In the genomic region with DNA sequence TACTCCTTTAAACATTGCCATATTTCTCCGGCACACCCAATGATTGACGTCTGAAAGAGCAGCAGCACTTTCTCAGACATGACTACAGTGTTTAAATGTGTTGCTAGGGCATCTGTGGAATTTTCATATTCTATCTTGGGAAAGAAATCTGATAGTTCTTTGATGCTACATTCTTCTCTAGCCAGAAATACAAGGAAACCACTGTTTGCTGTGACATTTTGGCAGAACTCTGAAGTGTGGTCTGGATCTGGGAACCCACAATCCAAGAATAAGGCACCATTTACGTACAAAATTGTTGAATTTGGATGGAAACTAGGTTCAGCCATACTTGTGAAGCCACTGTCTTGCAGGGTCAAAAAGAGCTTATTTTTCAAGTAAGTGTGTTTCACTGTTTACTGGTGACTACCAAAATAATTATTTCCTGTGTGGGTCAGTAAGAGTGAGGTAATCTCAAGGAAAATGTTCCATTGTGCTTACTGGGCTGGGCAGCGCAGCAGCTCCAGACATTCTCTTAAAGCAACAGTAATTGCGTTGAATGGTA, we compare ENCODE assay signal across 10 cellular contexts. TPM values are rescaled to one million over a fixed set of nuclear protein-coding genes. Genes with fewer than 3 reads are reported as not detected.
DNase-seq lines count a peak whose midpoint lies in the region; ATAC-seq and TF ChIP-seq lines count a peak whose summit lies in the region.
"Had no signal": no experiment of that assay in that cellular context is flagged by ENCODE, and none has a peak within 500 bp of the region (broad histone marks: within the 10 kb centered on the region; RNA-seq: fewer than 3 reads in every experiment).

No MANE protein-coding gene starts in this region.

- no peak for TF ChIP-seq POLR2A in Peyer's patch (IDR thresholded peaks at IDR 0.05)

- H3K4me1 Mint-ChIP-seq in HFFc6 (ENCODE audit: low read depth), result peaks cover 90% of the 10 kb centered on the region
- peaks cover 32% of the 10 kb centered on the region for H3K4me1 Mint-ChIP-seq in activated CD8-positive, alpha-beta T cell treated with anti-CD3 and anti-CD28 coated beads, Interleukin-2, amount 10 ng/mL, durations not matched to agents 7 days and 5 days (ENCODE audit: low read depth)
- H3K4me1 Mint-ChIP-seq in activated CD4-positive, alpha-beta memory T cell treated with anti-CD3 and anti-CD28 coated beads for 36 hours (ENCODE audit: low read depth), result peaks cover 29% of the 10 kb centered on the region

- in situ Hi-C loops in KBM-7 (cut with MboI; ENCODE audit: low pct_unique_long_range_greater_than_20kb, low sequenced_read_pairs), result no loop called here

- ATAC-seq in activated CD8-positive, alpha-beta T cell treated with anti-CD3 and anti-CD28 coated beads, Interleukin-2, amount 10 ng/mL, durations not matched to agents 7 days and 5 days, result no peak

- no peaks in the 10 kb centered on the region for H3K27me3 Mint-ChIP-seq in HFFc6 (ENCODE audit: insufficient read depth)
- H3K27me3 Mint-ChIP-seq in activated CD8-positive, alpha-beta T cell treated with anti-CD3 and anti-CD28 coated beads, Interleukin-2, amount 10 ng/mL, durations not matched to agents 7 days and 5 days (ENCODE audit: low read depth), result no peaks in the 10 kb centered on the region
- no peaks in the 10 kb centered on the region for H3K27me3 Mint-ChIP-seq in activated CD4-positive, alpha-beta memory T cell treated with anti-CD3 and anti-CD28 coated beads for 36 hours

- POLR2A ChIA-PET in activated CD8-positive, alpha-beta T cell treated with anti-CD3 and anti-CD28 coated beads, Interleukin-2, amount 10 ng/mL, durations not matched to agents 7 days and 5 days (lab: Charles Lee), result no interaction called here
- POLR2A ChIA-PET in activated CD4-positive, alpha-beta memory T cell treated with anti-CD3 and anti-CD28 coated beads for 36 hours (lab: Charles Lee), result no interaction called here

- H3K27ac ChIP-seq in stomach smooth muscle (ENCODE audit: low read length) (peak overlapping the region; percentile 42), Peyer's patch (peak overlapping the region in 2 of 4 donors; percentile 45 to 54)

- H3K36me3 ChIP-seq in stomach smooth muscle (ENCODE audit: control insufficient read depth in 2 of 2, insufficient read depth in 2 of 2, low read length in 2 of 2), result no peaks in the 10 kb centered on the region
- no peaks in the 10 kb centered on the region for H3K36me3 ChIP-seq in Peyer's patch

- H3K4me3 ChIP-seq in stomach smooth muscle (ENCODE audit: low read length in 2 of 2) (no peak overlapping the region), Peyer's patch (no peak overlapping the region)

- no peaks in the 10 kb centered on the region for H3K27me3 ChIP-seq in stomach smooth muscle (ENCODE audit: control insufficient read depth in 1 of 2, insufficient read depth in 2 of 2, low read length in 2 of 2)
- no peaks in the 10 kb centered on the region for H3K27me3 ChIP-seq in Peyer's patch

- DNase-seq in HFFc6 (peak; percentile 88), brain pericyte (ENCODE audit: low read depth, low spot score) (peak; percentile 50), iris pigment epithelial cell (ENCODE audit: low read depth) (peak; percentile 96), KBM-7 (no peak), Peyer's patch (no peak)
- no peak for DNase-seq in activated CD8-positive, alpha-beta T cell treated with anti-CD3 and anti-CD28 coated beads, Interleukin-2, amount 10 ng/mL, durations not matched to agents 7 days and 5 days
- no peak for DNase-seq in activated CD4-positive, alpha-beta memory T cell treated with anti-CD3 and anti-CD28 coated beads for 36 hours
- DNase-seq: small intestine had no signal

- CTCF ChIA-PET in activated CD8-positive, alpha-beta T cell treated with anti-CD3 and anti-CD28 coated beads, Interleukin-2, amount 10 ng/mL, durations not matched to agents 7 days and 5 days (lab: Charles Lee), result interaction anchor here (2.5 kb wide), 1 partner anchor 130 kb away, joined by 6 read pairs; no protein-coding TSS in a partner anchor
- CTCF ChIA-PET in activated CD4-positive, alpha-beta memory T cell treated with anti-CD3 and anti-CD28 coated beads for 36 hours (lab: Charles Lee), result no interaction called here

- no peak for TF ChIP-seq CTCF in HFFc6 (IDR thresholded peaks at IDR 0.05)
- no peak for TF ChIP-seq CTCF in Peyer's patch (IDR thresholded peaks at IDR 0.05)

- no peaks in the 10 kb centered on the region for H3K9me3 Mint-ChIP-seq in HFFc6
- no peaks in the 10 kb centered on the region for H3K9me3 Mint-ChIP-seq in activated CD8-positive, alpha-beta T cell treated with anti-CD3 and anti-CD28 coated beads, Interleukin-2, amount 10 ng/mL, durations not matched to agents 7 days and 5 days (ENCODE audit: insufficient read depth)
- H3K9me3 Mint-ChIP-seq in activated CD4-positive, alpha-beta memory T cell treated with anti-CD3 and anti-CD28 coated beads for 36 hours, result no peaks in the 10 kb centered on the region

- no peaks in the 10 kb centered on the region for H3K36me3 Mint-ChIP-seq in HFFc6 (ENCODE audit: low read depth)
- no peaks in the 10 kb centered on the region for H3K36me3 Mint-ChIP-seq in activated CD8-positive, alpha-beta T cell treated with anti-CD3 and anti-CD28 coated beads, Interleukin-2, amount 10 ng/mL, durations not matched to agents 7 days and 5 days (ENCODE audit: low read depth)
- no peaks in the 10 kb centered on the region for H3K36me3 Mint-ChIP-seq in activated CD4-positive, alpha-beta memory T cell treated with anti-CD3 and anti-CD28 coated beads for 36 hours

- intact Hi-C loops in activated CD4-positive, alpha-beta memory T cell treated with anti-CD3 and anti-CD28 coated beads for 36 hours (cut with micrococcal nuclease), result no loop called here

- no peak overlapping the region for H3K9ac ChIP-seq in stomach smooth muscle (ENCODE audit: low read length in 2 of 2)

- H3K9me3 ChIP-seq in stomach smooth muscle (ENCODE audit: control insufficient read depth in 2 of 2, low read length in 2 of 2), result no peaks in the 10 kb centered on the region
- no peaks in the 10 kb centered on the region for H3K9me3 ChIP-seq in Peyer's patch

- peak overlapping the region; percentile 47 for H3K4me3 Mint-ChIP-seq in HFFc6
- H3K4me3 Mint-ChIP-seq in activated CD8-positive, alpha-beta T cell treated with anti-CD3 and anti-CD28 coated beads, Interleukin-2, amount 10 ng/mL, durations not matched to agents 7 days and 5 days, result no peak overlapping the region
- no peak overlapping the region for H3K4me3 Mint-ChIP-seq in activated CD4-positive, alpha-beta memory T cell treated with anti-CD3 and anti-CD28 coated beads for 36 hours

- peak overlapping the region; percentile 96 for H3K27ac Mint-ChIP-seq in HFFc6
- no peak overlapping the region for H3K27ac Mint-ChIP-seq in activated CD8-positive, alpha-beta T cell treated with anti-CD3 and anti-CD28 coated beads, Interleukin-2, amount 10 ng/mL, durations not matched to agents 7 days and 5 days
- no peak overlapping the region for H3K27ac Mint-ChIP-seq in activated CD4-positive, alpha-beta memory T cell treated with anti-CD3 and anti-CD28 coated beads for 36 hours

- H3K4me1 ChIP-seq in stomach smooth muscle (ENCODE audit: control insufficient read depth, insufficient read depth, low read length), result peaks cover 16% of the 10 kb centered on the region
- peaks cover 0 to 6% (median 0%) of the 10 kb centered on the region in 4 donors for H3K4me1 ChIP-seq in Peyer's patch

RNA-seq across cellular contexts. Expression of gene CD28, which starts 21.3 kb away (rescaled TPM):
- not detected for total RNA-seq in HFFc6 (2021; fragmentation: NEBNext Ultra II Directional; extraction: Animal tissue kit (Norgen Biotek cat#: 25700))
- total RNA-seq in activated CD8-positive, alpha-beta T cell treated with anti-CD3 and anti-CD28 coated beads, Interleukin-2, amount 10 ng/mL, durations not matched to agents 7 days and 5 days, result 10 to 100 TPM; 25.6 to 27.2 TPM
- 100 to 1,000 TPM; 279 to 285 TPM for total RNA-seq in activated CD4-positive, alpha-beta memory T cell treated with anti-CD3 and anti-CD28 coated beads for 36 hours
- total RNA-seq in Peyer's patch, result 1 to 10 TPM in 1 of 4 donors, under 1 TPM in 3; 0.53 to 5.0 (median 0.76) TPM
- total RNA-seq: G401 had no signal

Comparison
In these comparisons a context has a peak if more than half of its experiments do, and no peak if none do; other contexts are left out.
1. DNase-seq: peak in HFFc6 (single experiment), brain pericyte (single experiment) and iris pigment epithelial cell (single experiment); none in activated CD8-positive, alpha-beta T cell treated with anti-CD3 and anti-CD28 coated beads, Interleukin-2, amount 10 ng/mL, durations not matched to agents 7 days and 5 days (single experiment), activated CD4-positive, alpha-beta memory T cell treated with anti-CD3 and anti-CD28 coated beads for 36 hours (single experiment), KBM-7 (single experiment) and Peyer's patch (0 of 3).
2. RNA of gene CD28, which starts 21.3 kb away (total RNA-seq): 279 to 285 TPM in activated CD4-positive, alpha-beta memory T cell treated with anti-CD3 and anti-CD28 coated beads for 36 hours; 25.6 to 27.2 TPM in activated CD8-positive, alpha-beta T cell treated with anti-CD3 and anti-CD28 coated beads, Interleukin-2, amount 10 ng/mL, durations not matched to agents 7 days and 5 days, 0.53 to 5.0 TPM in Peyer's patch and not detected in HFFc6; every median in the first group is over 4 times any median in the second.